ENCODE assay signal across 27 cellular contexts in genomic region chr21:22138297-22139016, GRCh38.
"Had no signal": no experiment of that assay in that cellular context is flagged by ENCODE, and none has a peak within 500 bp of the region (broad histone marks: within the 10 kb centered on the region; RNA-seq: fewer than 3 reads in every experiment).

No MANE protein-coding gene starts in this region.

- H3K4me3 ChIP-seq: stomach, suprapubic skin, testis, thoracic aorta, thyroid gland, tibial artery, tibial nerve, transverse colon, upper lobe of left lung, upper lobe of right lung, uterus, vagina had no signal

- H3K9me3 ChIP-seq: testis, thoracic aorta, thyroid gland, tibial artery, tibial nerve, transverse colon, upper lobe of left lung, upper lobe of right lung, uterus, vagina had no signal

- H3K27ac ChIP-seq: stomach, suprapubic skin, testis, thoracic aorta, thyroid gland, tibial artery, tibial nerve, transverse colon, upper lobe of left lung, upper lobe of right lung, uterus, vagina had no signal

- FAIRE-seq: urothelium cell line had no signal

- H3K27me3 ChIP-seq: stomach, suprapubic skin, testis, thyroid gland, tibial artery, tibial nerve, transverse colon, upper lobe of left lung, upper lobe of right lung, uterus, vagina had no signal

- H3K4me1 ChIP-seq: stomach, suprapubic skin, testis, thyroid gland, tibial artery, tibial nerve, transverse colon, upper lobe of left lung, upper lobe of right lung, uterus, vagina had no signal

- ATAC-seq: stimulated activated effector memory CD8-positive, alpha-beta T cell treated with anti-CD3 and anti-CD28 coated beads, Interleukin-12 subunit alpha, Interleukin-12 subunit beta, amount 100 ng/mL, for 72 hours; stimulated activated memory B cell treated with anti-CD40 and anti-IgM and Interleukin-4, amounts not matched to agents 10 μg/mL and 1 μg/mL and 100 μg/mL, for 72 hours; stimulated activated naive B cell treated with anti-CD40 and anti-IgM and Interleukin-4, amounts not matched to agents 10 μg/mL and 1 μg/mL and 100 μg/mL, for 72 hours; stimulated activated naive CD8-positive, alpha-beta T cell treated with anti-CD3 and anti-CD28 coated beads, Interleukin-15, amount 100 ng/mL, for 72 hours; stimulated activated naive CD8-positive, alpha-beta T cell treated with anti-CD3 and anti-CD28 coated beads, Interleukin-15, Interleukin-2, amounts not matched to agents 100 U/mL and 50 U/mL, for 24 hours; upper lobe of right lung had no signal

- DNase-seq: stimulated activated CD4-positive, alpha-beta T cell treated with anti-CD3 and anti-CD28 coated beads, Interleukin-2, amount 100 ng/mL, for 48 hours; stimulated activated CD4-positive, alpha-beta T cell treated with anti-CD3 and anti-CD28 coated beads, Interleukin-4, amount 100 ng/mL, for 1 hour; stimulated activated CD4-positive, alpha-beta T cell treated with anti-CD3 and anti-CD28 coated beads, Interleukin-4, amount 100 ng/mL, for 24 hours; stimulated activated CD4-positive, alpha-beta T cell treated with anti-CD3 and anti-CD28 coated beads, Interleukin-4, amount 100 ng/mL, for 4 hours; stimulated activated CD8-positive, alpha-beta memory T cell treated with anti-CD3 and anti-CD28 coated beads, Interleukin-4, amount 100 ng/mL, for 48 hours; stimulated activated naive B cell treated with anti-CD40 and anti-IgM and Interleukin-4, amounts not matched to agents 10 μg/mL and 1 μg/mL and 100 μg/mL, for 72 hours; stimulated activated naive CD4-positive, alpha-beta T cell; stimulated activated naive CD4-positive, alpha-beta T cell treated with Interleukin-2 at 50 U/mL for 16 hours; stimulated activated naive CD8-positive, alpha-beta T cell treated with anti-CD3 and anti-CD28 coated beads, Interleukin-15, amount 100 ng/mL, for 72 hours; stimulated activated naive CD8-positive, alpha-beta T cell treated with anti-CD3 and anti-CD28 coated beads, Interleukin-15, Interleukin-2, amounts not matched to agents 100 U/mL and 50 U/mL, for 24 hours; stomach; substantia nigra; testis; thyroid gland; tibial artery; transverse colon; trophoblast cell; upper lobe of right lung; uterus had no signal

- H3K36me3 ChIP-seq: stomach, suprapubic skin, thoracic aorta, thyroid gland, tibial artery, tibial nerve, transverse colon, upper lobe of left lung, upper lobe of right lung, uterus, vagina had no signal
